Comparison of ENCODE assay signal across 18 cellular contexts in the genomic region with DNA sequence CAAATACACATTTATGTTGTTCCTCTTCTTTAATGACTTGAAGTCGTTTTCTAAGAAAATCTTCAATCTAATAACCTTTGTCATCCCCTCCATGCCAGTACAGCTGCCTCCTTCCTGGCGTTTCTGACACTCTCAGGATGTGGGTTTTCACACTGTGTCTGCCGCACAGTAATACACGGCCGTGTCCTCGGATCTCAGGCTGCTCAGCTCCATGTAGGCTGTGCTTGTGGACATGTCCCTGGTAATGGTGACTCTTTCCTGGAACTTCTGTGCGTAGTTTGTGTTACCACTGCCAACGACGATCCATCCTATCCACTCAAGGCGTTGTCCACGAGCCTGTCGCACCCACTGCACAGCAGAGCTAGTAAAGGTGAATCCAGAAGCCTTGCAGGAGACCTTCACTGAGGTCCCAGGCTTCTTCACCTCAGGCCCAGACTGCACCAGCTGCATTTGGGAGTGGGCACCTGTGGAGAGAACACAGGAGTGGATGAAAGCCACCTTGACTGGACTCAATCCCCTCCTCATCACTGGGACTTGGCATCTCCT.
A peak's percentile ranks its signal among the peaks of the same experiment; 100 is the strongest.
DNase-seq lines count a peak whose midpoint lies in the region; ATAC-seq lines count a peak whose summit lies in the region.
"Had no signal": no experiment of that assay in that cellular context is flagged by ENCODE, and none has a peak within 500 bp of the region (broad histone marks: within the 10 kb centered on the region; RNA-seq: fewer than 3 reads in every experiment).

No MANE protein-coding gene starts in this region.

- H3K4me1 Mint-ChIP-seq in activated CD8-positive, alpha-beta memory T cell treated with anti-CD3 and anti-CD28 coated beads, Interleukin-2, amount 10 ng/mL, durations not matched to agents 7 days and 5 days: peaks cover 29% of the 10 kb centered on the region
- H3K4me1 Mint-ChIP-seq: H9 had no signal

- no peak overlapping the region for H3K27ac Mint-ChIP-seq in activated CD8-positive, alpha-beta memory T cell treated with anti-CD3 and anti-CD28 coated beads, Interleukin-2, amount 10 ng/mL, durations not matched to agents 7 days and 5 days
- H3K27ac Mint-ChIP-seq: H9 had no signal

- H3K4me3 Mint-ChIP-seq in activated CD8-positive, alpha-beta memory T cell treated with anti-CD3 and anti-CD28 coated beads, Interleukin-2, amount 10 ng/mL, durations not matched to agents 7 days and 5 days: no peak overlapping the region
- H3K4me3 Mint-ChIP-seq: H9 had no signal

- DNase-seq in activated CD8-positive, alpha-beta memory T cell treated with anti-CD3 and anti-CD28 coated beads, Interleukin-2, amount 10 ng/mL, durations not matched to agents 7 days and 5 days: peak; percentile 80
- DNase-seq in activated CD8-positive, alpha-beta memory T cell treated with anti-CD3 and anti-CD28 coated beads for 24 hours: no peak
- DNase-seq in Jurkat, Clone E6-1 (ENCODE audit: low read depth, low spot score): peak; percentile 80
- DNase-seq in activated T-helper 1 cell treated with Interleukin-2 at 50 U/mL for 16 hours (ENCODE audit: low read depth) (peak; percentile 18), HAP-1 (ENCODE audit: low spot score in 2 of 2) (no peak), NOMO-1 treated with DMSO at 0.1 percent for 48 hours (lab: John Stamatoyannopoulos, UW; ENCODE audit: unreplicated experiment) (no peak)
- DNase-seq in stimulated activated CD8-positive, alpha-beta memory T cell treated with anti-CD3 and anti-CD28 coated beads, Interleukin-12 subunit alpha, Interleukin-12 subunit beta, amount 100 ng/mL, for 4 hours (ENCODE audit: low read depth): peak; percentile 6
- DNase-seq: effector CD4-positive, alpha-beta T cell; H9; head of caudate nucleus; islet precursor cell; Kasumi-1; NCI-H69; pancreas; upper lobe of right lung had no signal

- peak; percentile 54 for ATAC-seq in activated CD8-positive, alpha-beta memory T cell treated with anti-CD3 and anti-CD28 coated beads, Interleukin-2, amount 10 ng/mL, durations not matched to agents 7 days and 5 days
- ATAC-seq in HG03469 (IDR thresholded peaks at IDR 0.05; ENCODE audit: unreplicated experiment): no peak
- ATAC-seq: pancreas, upper lobe of right lung had no signal

- no peaks in the 10 kb centered on the region for H3K4me1 ChIP-seq in HAP-1
- H3K4me1 ChIP-seq: pancreas, Peyer's patch, upper lobe of right lung had no signal

- CTCF ChIA-PET in activated CD8-positive, alpha-beta memory T cell treated with anti-CD3 and anti-CD28 coated beads, Interleukin-2, amount 10 ng/mL, durations not matched to agents 7 days and 5 days (lab: Charles Lee): interaction anchor here (0.8 to 2.0 kb wide), 7 partner anchors 10 to 72 kb away, joined by 3 to 7 read pairs (median 4); no protein-coding TSS in a partner anchor

- no peaks in the 10 kb centered on the region for H3K36me3 Mint-ChIP-seq in activated CD8-positive, alpha-beta memory T cell treated with anti-CD3 and anti-CD28 coated beads, Interleukin-2, amount 10 ng/mL, durations not matched to agents 7 days and 5 days

- no peaks in the 10 kb centered on the region for H3K9me3 ChIP-seq in HAP-1
- H3K9me3 ChIP-seq: pancreas, Peyer's patch, upper lobe of right lung had no signal

- no peaks in the 10 kb centered on the region for H3K9me3 Mint-ChIP-seq in activated CD8-positive, alpha-beta memory T cell treated with anti-CD3 and anti-CD28 coated beads, Interleukin-2, amount 10 ng/mL, durations not matched to agents 7 days and 5 days (ENCODE audit: low read depth)

- peak overlapping the region; percentile 24 for H3K4me3 ChIP-seq in Jurkat, Clone E6-1 (ENCODE audit: low read length)
- no peak overlapping the region for H3K4me3 ChIP-seq in HAP-1
- H3K4me3 ChIP-seq: pancreas, Peyer's patch, SK-N-MC, upper lobe of right lung had no signal

- no peaks in the 10 kb centered on the region for H3K27me3 ChIP-seq in HAP-1 (ENCODE audit: low read depth)
- H3K27me3 ChIP-seq: Peyer's patch had no signal

- H3K36me3 ChIP-seq in HAP-1 (replicated peaks): no peaks in the 10 kb centered on the region
- H3K36me3 ChIP-seq: pancreas, Peyer's patch, upper lobe of right lung had no signal

- in situ Hi-C loops in HAP-1 (cut with MboI; ENCODE audit: low sequenced_read_pairs): no loop called here

- peaks cover 61% of the 10 kb centered on the region for H3K27me3 Mint-ChIP-seq in activated CD8-positive, alpha-beta memory T cell treated with anti-CD3 and anti-CD28 coated beads, Interleukin-2, amount 10 ng/mL, durations not matched to agents 7 days and 5 days

Comparison
In these comparisons a context has a peak if more than half of its experiments do, and no peak if none do; other contexts are left out.
1. DNase-seq: peak in activated CD8-positive, alpha-beta memory T cell treated with anti-CD3 and anti-CD28 coated beads, Interleukin-2, amount 10 ng/mL, durations not matched to agents 7 days and 5 days (single experiment), Jurkat, Clone E6-1 (single experiment), activated T-helper 1 cell treated with Interleukin-2 at 50 U/mL for 16 hours (single experiment) and stimulated activated CD8-positive, alpha-beta memory T cell treated with anti-CD3 and anti-CD28 coated beads, Interleukin-12 subunit alpha, Interleukin-12 subunit beta, amount 100 ng/mL, for 4 hours (single experiment); none in activated CD8-positive, alpha-beta memory T cell treated with anti-CD3 and anti-CD28 coated beads for 24 hours (single experiment), HAP-1 (0 of 2) and NOMO-1 treated with DMSO at 0.1 percent for 48 hours (single experiment).